6 cellular contexts compared by ENCODE assay signal in genomic region chr16:23595246-23595950, GRCh38. TPM values are rescaled to one million over a fixed set of nuclear protein-coding genes. Genes with fewer than 3 reads are reported as not detected.
DNase-seq lines count a peak whose midpoint lies in the region; ATAC-seq and TF ChIP-seq lines count a peak whose summit lies in the region.

No MANE protein-coding gene starts in this region.

- H3F3A ChIP-seq in smooth muscle cell (ENCODE audit: low read depth), result no peaks in the 10 kb centered on the region

- no peaks in the 10 kb centered on the region for H3K4me1 ChIP-seq in BE2C
- H3K4me1 ChIP-seq in KMS-11 (ENCODE audit: low read depth, poor library complexity, severe bottlenecking), result peaks cover 25% of the 10 kb centered on the region
- H3K4me1 ChIP-seq in smooth muscle cell (ENCODE audit: low read depth), result peaks cover 8% of the 10 kb centered on the region

- peak overlapping the region; percentile 100 for H3K4me2 ChIP-seq in KMS-11
- peak overlapping the region; percentile 99 for H3K4me2 ChIP-seq in smooth muscle cell

- H4K20me1 ChIP-seq in KMS-11 (ENCODE audit: insufficient read depth), result peaks cover 9% of the 10 kb centered on the region; the same call in 1 of the 2 replicates
- H4K20me1 ChIP-seq in smooth muscle cell (ENCODE audit: low read depth), result peaks cover 34% of the 10 kb centered on the region

- no peak for DNase-seq in BE2C
- DNase-seq in smooth muscle cell (lab: John Stamatoyannopoulos, UW; ENCODE audit: unreplicated experiment), result no peak
- no peak for DNase-seq in NCI-H128 (lab: John Stamatoyannopoulos, UW; ENCODE audit: unreplicated experiment)
- DNase-seq in GF-D8 (lab: John Stamatoyannopoulos, UW), result no peak

- peak; percentile 16 for ATAC-seq in esophagus mucosa

- peaks cover 41% of the 10 kb centered on the region for H3K36me3 ChIP-seq in BE2C
- H3K36me3 ChIP-seq in KMS-11 (ENCODE audit: insufficient read depth), result no peaks in the 10 kb centered on the region; the same call in 1 of the 2 replicates
- peaks cover 5% of the 10 kb centered on the region for H3K36me3 ChIP-seq in smooth muscle cell (ENCODE audit: low read depth)

- no peaks in the 10 kb centered on the region for H3K9me3 ChIP-seq in BE2C
- no peaks in the 10 kb centered on the region for H3K9me3 ChIP-seq in smooth muscle cell (replicated peaks; ENCODE audit: low read depth)

- H3K4me3 ChIP-seq in BE2C (ENCODE audit: low read depth, low read length) (peak overlapping the region; percentile 98), KMS-11 (IDR thresholded peaks at IDR 0.05; ENCODE audit: insufficient read depth, low read depth, low read length) (no peak overlapping the region), smooth muscle cell (peak overlapping the region; percentile 97)

- no peak for TF ChIP-seq CTCF in BE2C (IDR thresholded peaks at IDR 0.05; ENCODE audit: low read depth, low read length)
- no peak for TF ChIP-seq CTCF in KMS-11 (conservative IDR thresholded peaks at IDR 0.05; ENCODE audit: low read depth, low read length)
- TF ChIP-seq CTCF in smooth muscle cell (IDR thresholded peaks at IDR 0.05; ENCODE audit: borderline replicate concordance, insufficient read depth, poor library complexity, severe bottlenecking), result no peak

- 20% methylated on average over 34 of the region's 34 CpGs for WGBS in smooth muscle cell (ENCODE audit: low lambda C conversion rate)

- peaks cover 55% of the 10 kb centered on the region for H3K79me2 ChIP-seq in KMS-11 (ENCODE audit: insufficient read depth, low read depth)
- H3K79me2 ChIP-seq in smooth muscle cell (ENCODE audit: low read depth), result peaks cover 56% of the 10 kb centered on the region

- peak overlapping the region; percentile 63 for H3K27ac ChIP-seq in KMS-11
- H3K27ac ChIP-seq in smooth muscle cell (ENCODE audit: low read depth), result no peak overlapping the region

- H3K9ac ChIP-seq in KMS-11, result peak overlapping the region; percentile 84
- peak overlapping the region; percentile 96 for H3K9ac ChIP-seq in smooth muscle cell (ENCODE audit: low read depth)

- H2AFZ ChIP-seq in KMS-11 (ENCODE audit: low read depth) (peak overlapping the region; percentile 81), smooth muscle cell (ENCODE audit: low read depth) (peak overlapping the region; percentile 97)

- no peaks in the 10 kb centered on the region for H3K27me3 ChIP-seq in BE2C
- no peaks in the 10 kb centered on the region for H3K27me3 ChIP-seq in KMS-11 (ENCODE audit: insufficient read depth, low read depth)
- H3K27me3 ChIP-seq in smooth muscle cell (ENCODE audit: low read depth), result no peaks in the 10 kb centered on the region

RNA-seq across cellular contexts. Expression of gene NDUFAB1, which starts 0.7 kb away (rescaled TPM):
- 312 TPM for polyA plus RNA-seq in BE2C (2012; ENCODE audit: insufficient read depth, insufficient read length, low read depth)
- total RNA-seq in esophagus mucosa (79.5 TPM), smooth muscle cell (172 and 192 TPM in 2 replicates)
- polyA plus RNA-seq in smooth muscle cell, result 223 and 252 TPM in 2 replicates

RNA-seq across cellular contexts. Expression of gene UBFD1, which starts 37.9 kb away (rescaled TPM):
- polyA plus RNA-seq in BE2C (2012; ENCODE audit: insufficient read depth, insufficient read length, low read depth), result 76.7 TPM
- total RNA-seq in esophagus mucosa, result 27.3 TPM
- 69.3 and 111 TPM in 2 replicates for total RNA-seq in smooth muscle cell
- 31.9 and 35.5 TPM in 2 replicates for polyA plus RNA-seq in smooth muscle cell

RNA-seq across cellular contexts. Expression of gene EARS2, which starts 38.2 kb away (rescaled TPM):
- polyA plus RNA-seq in BE2C (2012; ENCODE audit: insufficient read depth, insufficient read length, low read depth), result 36.7 TPM
- total RNA-seq in esophagus mucosa (13.5 TPM), smooth muscle cell (14.3 and 32.8 TPM in 2 replicates)
- 13.0 and 22.8 TPM in 2 replicates for polyA plus RNA-seq in smooth muscle cell

RNA-seq across cellular contexts. Expression of gene PALB2, which starts 45.7 kb away (rescaled TPM):
- polyA plus RNA-seq in BE2C (2012; ENCODE audit: insufficient read depth, insufficient read length, low read depth), result 13.7 TPM
- 11.3 TPM for total RNA-seq in esophagus mucosa
- 3.8 and 4.6 TPM in 2 replicates for total RNA-seq in smooth muscle cell
- 4.1 and 5.3 TPM in 2 replicates for polyA plus RNA-seq in smooth muscle cell

RNA-seq across cellular contexts. Expression of gene DCTN5, which starts 45.9 kb away (rescaled TPM):
- polyA plus RNA-seq in BE2C (2012; ENCODE audit: insufficient read depth, insufficient read length, low read depth), result 78.9 TPM
- total RNA-seq in esophagus mucosa (42.3 TPM), smooth muscle cell (14.0 and 23.3 TPM in 2 replicates)
- polyA plus RNA-seq in smooth muscle cell, result 20.2 and 22.6 TPM in 2 replicates
